In genomic region chr1:194171596-194171995, GRCh38 we compare ENCODE assay signal across 3 cellular contexts.
TF ChIP-seq lines count a peak whose summit lies in the region.

No MANE protein-coding gene starts in this region.

TF ChIP-seq in GM23338, 12 proteins besides CTCF, POLR2A, EP300 and RAD21 (continues in another document):
- TF ChIP-seq REST (IDR thresholded peaks at IDR 0.05; ENCODE audit: unreplicated experiment) = no peak

TF ChIP-seq in HEK293T, 16 proteins besides CTCF, POLR2A, EP300 and RAD21 (continued from another document):
- TF ChIP-seq PKNOX1 (IDR thresholded peaks at IDR 0.05) (0 out of 2 replicates have a peak, but pooled peaks have one; percentile 17), SUZ12 (IDR thresholded peaks at IDR 0.05) (no peak), CTBP1 (IDR thresholded peaks at IDR 0.05; ENCODE audit: borderline replicate concordance) (no peak), HDGF (IDR thresholded peaks at IDR 0.05; ENCODE audit: borderline replicate concordance) (no peak), BHLHE40 (IDR thresholded peaks at IDR 0.05; ENCODE audit: borderline replicate concordance) (no peak), ARNT (IDR thresholded peaks at IDR 0.05) (no peak)
TF ChIP-seq in HEK293T: peak in this region for 1.

TF ChIP-seq in H1, 55 proteins besides CTCF, POLR2A, EP300 and RAD21:
- TF ChIP-seq CHD7 (IDR thresholded peaks at IDR 0.05; ENCODE audit: insufficient replicate concordance, low read length) (no peak), NANOG (IDR thresholded peaks at IDR 0.05; ENCODE audit: insufficient read depth, low read depth, low read length, poor library complexity, severe bottlenecking) (no peak), EGR1 (IDR thresholded peaks at IDR 0.05; ENCODE audit: borderline replicate concordance, low read depth, low read length) (no peak), KDM1A (IDR thresholded peaks at IDR 0.05; ENCODE audit: borderline replicate concordance, low read length) (no peak), JUN (IDR thresholded peaks at IDR 0.05; ENCODE audit: low read depth, low read length) (no peak), SIX5 (IDR thresholded peaks at IDR 0.05; ENCODE audit: low read depth, low read length) (no peak), SAP30 (IDR thresholded peaks at IDR 0.05; ENCODE audit: insufficient read depth, insufficient replicate concordance, low read length) (no peak), CBX5 (IDR thresholded peaks at IDR 0.05; ENCODE audit: low read depth, low read length) (no peak), TCF12 (IDR thresholded peaks at IDR 0.05; ENCODE audit: low read depth, low read length) (no peak)
TF ChIP-seq in H1: peak in this region for 0.
